ENCODE assay signal across 1 cellular context in the genomic region with DNA sequence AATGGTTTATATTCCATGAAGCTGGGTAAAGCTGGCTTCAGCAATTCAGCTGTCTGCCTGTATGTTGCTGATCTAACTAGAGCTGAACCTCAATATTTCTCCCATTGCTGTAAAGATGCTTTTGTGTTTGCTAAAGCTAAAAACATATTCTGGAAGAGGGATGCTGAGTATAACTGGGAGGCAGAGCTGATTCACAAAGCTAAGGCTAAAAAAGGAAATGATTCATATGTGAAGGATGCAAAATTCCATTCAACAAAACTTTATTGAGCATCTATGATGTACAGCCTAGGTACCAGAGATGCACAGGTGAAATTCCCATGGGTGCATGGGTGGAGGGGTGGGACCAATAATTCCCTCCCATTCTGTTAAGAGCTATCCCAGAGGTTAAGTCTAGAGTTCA.
TF ChIP-seq lines count a peak whose summit lies in the region.

No MANE protein-coding gene starts in this region.

TF ChIP-seq in K562, 482 proteins besides CTCF, POLR2A, EP300 and RAD21:
- TF ChIP-seq ZBTB40 (IDR thresholded peaks at IDR 0.05) (peak; percentile 60; the same call in 1 of the 2 replicates), ZBTB40 (CRISPR knock-in tag; IDR thresholded peaks at IDR 0.05) (no peak)
- TF ChIP-seq, protein P1, sequence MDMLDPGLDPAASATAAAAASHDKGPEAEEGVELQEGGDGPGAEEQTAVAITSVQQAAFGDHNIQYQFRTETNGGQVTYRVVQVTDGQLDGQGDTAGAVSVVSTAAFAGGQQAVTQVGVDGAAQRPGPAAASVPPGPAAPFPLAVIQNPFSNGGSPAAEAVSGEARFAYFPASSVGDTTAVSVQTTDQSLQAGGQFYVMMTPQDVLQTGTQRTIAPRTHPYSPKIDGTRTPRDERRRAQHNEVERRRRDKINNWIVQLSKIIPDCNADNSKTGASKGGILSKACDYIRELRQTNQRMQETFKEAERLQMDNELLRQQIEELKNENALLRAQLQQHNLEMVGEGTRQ (CRISPR knock-in tag; IDR thresholded peaks at IDR 0.05), result no peak
